17 cellular contexts compared by ENCODE assay signal in the genomic region with DNA sequence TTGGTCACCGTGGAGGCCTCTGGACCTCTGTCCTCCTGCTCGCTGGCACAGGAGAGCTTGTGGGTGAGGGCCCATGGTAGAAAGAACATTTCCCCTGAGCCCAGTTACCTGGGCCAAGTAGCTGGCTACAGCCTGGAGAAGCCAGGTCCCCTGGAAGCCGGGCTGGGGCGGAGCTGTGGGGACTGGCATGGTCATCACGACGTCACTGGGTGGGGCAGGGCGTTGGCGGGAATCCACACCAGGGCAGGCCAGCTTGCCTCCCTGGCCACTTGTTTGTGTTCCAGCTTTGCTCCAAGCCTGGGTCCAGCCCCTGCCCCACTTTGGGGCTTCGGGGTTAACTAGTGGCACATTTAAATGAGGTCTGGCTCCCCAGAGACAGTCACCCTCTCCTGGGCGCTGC. TPM values are rescaled to one million over a fixed set of nuclear protein-coding genes. Genes with fewer than 3 reads are reported as not detected.
DNase-seq lines count a peak whose midpoint lies in the region; ATAC-seq, FAIRE-seq and TF ChIP-seq lines count a peak whose summit lies in the region.
"Had no signal": no experiment of that assay in that cellular context is flagged by ENCODE, and none has a peak within 500 bp of the region (broad histone marks: within the 10 kb centered on the region; RNA-seq: fewer than 3 reads in every experiment).

No MANE protein-coding gene starts in this region.

- H3K4me1 Mint-ChIP-seq in Calu3 (ENCODE audit: low read depth, unreplicated experiment), result no peaks in the 10 kb centered on the region
- H3K4me1 Mint-ChIP-seq: CD4-positive, CD25-positive, alpha-beta regulatory T cell had no signal

- CTCF ChIA-PET in Calu3 (lab: Charles Lee), result no interaction called here

- no peak for TF ChIP-seq POLR2A in H54 (IDR thresholded peaks at IDR 0.05; ENCODE audit: low read depth, low read length)

- H3K9me3 Mint-ChIP-seq in Calu3 (ENCODE audit: low read depth, unreplicated experiment), result no peaks in the 10 kb centered on the region
- H3K9me3 Mint-ChIP-seq: CD4-positive, CD25-positive, alpha-beta regulatory T cell had no signal

- ATAC-seq in mucosa of descending colon, result peak; percentile 38
- no peak for ATAC-seq in GM21381 (IDR thresholded peaks at IDR 0.05; ENCODE audit: unreplicated experiment)

- no peaks in the 10 kb centered on the region for H3K36me3 Mint-ChIP-seq in Calu3 (ENCODE audit: insufficient read depth, unreplicated experiment)
- H3K36me3 Mint-ChIP-seq: CD4-positive, CD25-positive, alpha-beta regulatory T cell had no signal

- no peak overlapping the region for H3K27ac Mint-ChIP-seq in Calu3 (ENCODE audit: unreplicated experiment)
- H3K27ac Mint-ChIP-seq: CD4-positive, CD25-positive, alpha-beta regulatory T cell had no signal

- H3K36me3 ChIP-seq in MG63 (no peaks in the 10 kb centered on the region), mucosa of descending colon (ENCODE audit: low read depth) (no peaks in the 10 kb centered on the region)
- H3K36me3 ChIP-seq: BLaER1 treated with 17β-estradiol and CSF1 and Interleukin-3, amounts not matched to agents 10 nM and 100 nM; HAP-1 had no signal

- H3K4me3 ChIP-seq in MG63 (no peak overlapping the region), mucosa of descending colon (no peak overlapping the region)
- H3K4me3 ChIP-seq: BLaER1 treated with 17β-estradiol and CSF1 and Interleukin-3, amounts not matched to agents 10 nM and 100 nM; HAP-1 had no signal

- no peaks in the 10 kb centered on the region; the same call in 1 of the 2 replicates for H3K27me3 ChIP-seq in MG63
- H3K27me3 ChIP-seq: BLaER1 treated with 17β-estradiol and CSF1 and Interleukin-3, amounts not matched to agents 10 nM and 100 nM had no signal

- FAIRE-seq in H54 (lab: Jason Lieb, UNC), result no peak
- FAIRE-seq: G401.6, GM12891 had no signal

- intact Hi-C loops in Calu3 (cut with micrococcal nuclease; ENCODE audit: unreplicated experiment), result no loop called here
- intact Hi-C loops in mucosa of descending colon (cut with DNase I, micrococcal nuclease), result no loop called here

- H3K27me3 Mint-ChIP-seq in Calu3 (ENCODE audit: unreplicated experiment), result peaks cover 83% of the 10 kb centered on the region

- no peak overlapping the region for H3K4me3 Mint-ChIP-seq in Calu3 (ENCODE audit: low read depth, unreplicated experiment)
- H3K4me3 Mint-ChIP-seq: CD4-positive, CD25-positive, alpha-beta regulatory T cell had no signal

- TF ChIP-seq CTCF in Calu3 (IDR thresholded peaks at IDR 0.05; ENCODE audit: unreplicated experiment) (no peak), mucosa of descending colon (IDR thresholded peaks at IDR 0.05) (no peak)

- DNase-seq in Calu3, result peak; percentile 19
- peak; percentile 27 for DNase-seq in H54 (ENCODE audit: insufficient read length, low spot score)
- DNase-seq in MG63, result peak; percentile 14
- DNase-seq in mucosa of descending colon, result no peak
- no peak for DNase-seq in NCI-H510A treated with DMSO at 0.1 percent for 48 hours (lab: John Stamatoyannopoulos, UW)
- no peak for DNase-seq in MV-4-11 (lab: John Stamatoyannopoulos, UW)
- DNase-seq: ACHN; CD4-positive, CD25-positive, alpha-beta regulatory T cell; DMS 273 treated with DMSO at 0.1 percent for 48 hours; GOT3 had no signal

- BruUV-seq in Calu3 (replicated peaks; lab: Mats Ljungman, UMichigan), result no TSS peak

- H3K9me3 ChIP-seq in MG63 (no peaks in the 10 kb centered on the region), mucosa of descending colon (no peaks in the 10 kb centered on the region)
- H3K9me3 ChIP-seq: BLaER1 treated with 17β-estradiol and CSF1 and Interleukin-3, amounts not matched to agents 10 nM and 100 nM; HAP-1 had no signal

- no peaks in the 10 kb centered on the region for H3K4me1 ChIP-seq in mucosa of descending colon (ENCODE audit: low read depth)
- H3K4me1 ChIP-seq: BLaER1 treated with 17β-estradiol and CSF1 and Interleukin-3, amounts not matched to agents 10 nM and 100 nM; HAP-1 had no signal

RNA-seq across cellular contexts. Expression of gene SLC24A4, which starts 35.0 kb away (rescaled TPM):
- total RNA-seq in Calu3 (2022) (not detected in 2 replicates), mucosa of descending colon (under 1 TPM; 0.14 to 0.63 (median 0.27) TPM)
- 0.07 TPM in 1 of 2 replicates, not detected in the other for total RNA-seq in MG63 (2014; rRNA removed; shearing (Covaris generic); ENCODE audit: low replicate concordance)
- total RNA-seq: A172; CD4-positive, CD25-positive, alpha-beta regulatory T cell; HT1080 had no signal

Comparison
In these comparisons a context has a peak if more than half of its experiments do, and no peak if none do; other contexts are left out.
1. DNase-seq: peak in Calu3 (single experiment), H54 (single experiment) and MG63 (single experiment); none in mucosa of descending colon (0 of 3), NCI-H510A treated with DMSO at 0.1 percent for 48 hours (single experiment) and MV-4-11 (single experiment).